ENCODE assay signal across 1 cellular context in the genomic region with DNA sequence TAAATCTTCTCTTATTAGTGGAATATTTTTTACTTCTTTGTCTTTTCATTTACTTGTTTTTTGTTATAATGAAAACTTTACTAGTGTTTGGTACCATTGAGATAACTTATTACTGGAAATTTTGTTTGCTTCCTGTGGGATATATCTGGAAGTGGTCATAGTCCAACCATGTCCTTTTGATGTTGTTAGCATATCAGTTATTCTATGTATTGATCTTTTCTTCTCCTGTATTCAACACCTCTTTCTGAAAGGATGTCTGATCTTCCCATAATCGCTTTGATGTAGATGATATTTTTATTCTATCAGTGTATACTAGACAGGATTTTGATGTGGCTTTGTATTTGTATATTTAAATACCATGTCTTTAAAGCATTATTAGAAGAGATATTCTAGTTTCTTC.
TF ChIP-seq lines count a peak whose summit lies in the region.

No MANE protein-coding gene starts in this region.

TF ChIP-seq in HepG2, 621 proteins besides CTCF, POLR2A, EP300 and RAD21 (continues in another document):
- TF ChIP-seq FOXK1 (CRISPR knock-in tag; IDR thresholded peaks at IDR 0.05; ENCODE audit: borderline replicate concordance, low read depth) (no peak), MIXL1 (CRISPR knock-in tag; IDR thresholded peaks at IDR 0.05) (peak; percentile 73; the same call in 1 of the 2 replicates), TARDBP (CRISPR knock-in tag; IDR thresholded peaks at IDR 0.05) (peak; percentile 38; the same call in 1 of the 2 replicates), CREM (IDR thresholded peaks at IDR 0.05) (peak; percentile 79), CREM (CRISPR knock-in tag; IDR thresholded peaks at IDR 0.05) (no peak), ZSCAN9 (CRISPR knock-in tag; IDR thresholded peaks at IDR 0.05; ENCODE audit: borderline replicate concordance) (peak; percentile 49; the same call in 1 of the 2 replicates), MED1 (CRISPR knock-in tag; IDR thresholded peaks at IDR 0.05) (peak; percentile 47; the same call in 1 of the 2 replicates), BORCS8-MEF2B (CRISPR knock-in tag; IDR thresholded peaks at IDR 0.05) (no peak), ZBTB20 (CRISPR knock-in tag; IDR thresholded peaks at IDR 0.05; ENCODE audit: borderline replicate concordance, low read depth) (no peak), ZNF75D (CRISPR knock-in tag; IDR thresholded peaks at IDR 0.05; ENCODE audit: borderline replicate concordance) (no peak), ZNF768 (CRISPR knock-in tag; IDR thresholded peaks at IDR 0.05) (no peak), SIN3A (IDR thresholded peaks at IDR 0.05; ENCODE audit: borderline replicate concordance, low read depth, low read length) (no peak), IRF2 (CRISPR knock-in tag; IDR thresholded peaks at IDR 0.05) (peak; percentile 66; the same call in 1 of the 2 replicates), NAIF1 (CRISPR knock-in tag; IDR thresholded peaks at IDR 0.05; ENCODE audit: borderline replicate concordance) (no peak), ZFYVE20 (CRISPR knock-in tag; IDR thresholded peaks at IDR 0.05; ENCODE audit: borderline replicate concordance, low read depth) (no peak), ZNF331 (CRISPR knock-in tag; IDR thresholded peaks at IDR 0.05) (0 out of 2 replicates have a peak, but pooled peaks have one; percentile 33), FOXA1 (IDR thresholded peaks at IDR 0.05) (no peak), FOXA1 (CRISPR knock-in tag; IDR thresholded peaks at IDR 0.05) (0 out of 2 replicates have a peak, but pooled peaks have one; percentile 19), ISL2 (CRISPR knock-in tag; IDR thresholded peaks at IDR 0.05) (peak; percentile 91), FOXP1 (IDR thresholded peaks at IDR 0.05) (no peak), FOXP1 (CRISPR knock-in tag; IDR thresholded peaks at IDR 0.05) (peak; percentile 44; the same call in 1 of the 2 replicates), FOXC1 (CRISPR knock-in tag; IDR thresholded peaks at IDR 0.05; ENCODE audit: borderline replicate concordance) (no peak), CBX5 (CRISPR knock-in tag; IDR thresholded peaks at IDR 0.05; ENCODE audit: borderline replicate concordance) (no peak), POGZ (CRISPR knock-in tag; IDR thresholded peaks at IDR 0.05) (peak; percentile 58; the same call in 1 of the 2 replicates), ARNTL (CRISPR knock-in tag; IDR thresholded peaks at IDR 0.05) (no peak), MAFG (CRISPR knock-in tag; IDR thresholded peaks at IDR 0.05) (no peak), RCOR2 (CRISPR knock-in tag; IDR thresholded peaks at IDR 0.05) (peak; percentile 65)
- TF ChIP-seq, protein P1, sequence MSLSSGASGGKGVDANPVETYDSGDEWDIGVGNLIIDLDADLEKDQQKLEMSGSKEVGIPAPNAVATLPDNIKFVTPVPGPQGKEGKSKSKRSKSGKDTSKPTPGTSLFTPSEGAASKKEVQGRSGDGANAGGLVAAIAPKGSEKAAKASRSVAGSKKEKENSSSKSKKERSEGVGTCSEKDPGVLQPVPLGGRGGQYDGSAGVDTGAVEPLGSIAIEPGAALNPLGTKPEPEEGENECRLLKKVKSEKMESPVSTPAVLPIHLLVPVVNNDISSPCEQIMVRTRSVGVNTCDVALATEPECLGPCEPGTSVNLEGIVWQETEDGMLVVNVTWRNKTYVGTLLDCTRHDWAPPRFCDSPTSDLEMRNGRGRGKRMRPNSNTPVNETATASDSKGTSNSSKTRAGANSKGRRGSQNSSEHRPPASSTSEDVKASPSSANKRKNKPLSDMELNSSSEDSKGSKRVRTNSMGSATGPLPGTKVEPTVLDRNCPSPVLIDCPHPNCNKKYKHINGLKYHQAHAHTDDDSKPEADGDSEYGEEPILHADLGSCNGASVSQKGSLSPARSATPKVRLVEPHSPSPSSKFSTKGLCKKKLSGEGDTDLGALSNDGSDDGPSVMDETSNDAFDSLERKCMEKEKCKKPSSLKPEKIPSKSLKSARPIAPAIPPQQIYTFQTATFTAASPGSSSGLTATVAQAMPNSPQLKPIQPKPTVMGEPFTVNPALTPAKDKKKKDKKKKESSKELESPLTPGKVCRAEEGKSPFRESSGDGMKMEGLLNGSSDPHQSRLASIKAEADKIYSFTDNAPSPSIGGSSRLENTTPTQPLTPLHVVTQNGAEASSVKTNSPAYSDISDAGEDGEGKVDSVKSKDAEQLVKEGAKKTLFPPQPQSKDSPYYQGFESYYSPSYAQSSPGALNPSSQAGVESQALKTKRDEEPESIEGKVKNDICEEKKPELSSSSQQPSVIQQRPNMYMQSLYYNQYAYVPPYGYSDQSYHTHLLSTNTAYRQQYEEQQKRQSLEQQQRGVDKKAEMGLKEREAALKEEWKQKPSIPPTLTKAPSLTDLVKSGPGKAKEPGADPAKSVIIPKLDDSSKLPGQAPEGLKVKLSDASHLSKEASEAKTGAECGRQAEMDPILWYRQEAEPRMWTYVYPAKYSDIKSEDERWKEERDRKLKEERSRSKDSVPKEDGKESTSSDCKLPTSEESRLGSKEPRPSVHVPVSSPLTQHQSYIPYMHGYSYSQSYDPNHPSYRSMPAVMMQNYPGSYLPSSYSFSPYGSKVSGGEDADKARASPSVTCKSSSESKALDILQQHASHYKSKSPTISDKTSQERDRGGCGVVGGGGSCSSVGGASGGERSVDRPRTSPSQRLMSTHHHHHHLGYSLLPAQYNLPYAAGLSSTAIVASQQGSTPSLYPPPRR (CRISPR knock-in tag; IDR thresholded peaks at IDR 0.05; ENCODE audit: borderline replicate concordance) = peak; percentile 31; the same call in 1 of the 2 replicates
- TF ChIP-seq, protein P2, sequence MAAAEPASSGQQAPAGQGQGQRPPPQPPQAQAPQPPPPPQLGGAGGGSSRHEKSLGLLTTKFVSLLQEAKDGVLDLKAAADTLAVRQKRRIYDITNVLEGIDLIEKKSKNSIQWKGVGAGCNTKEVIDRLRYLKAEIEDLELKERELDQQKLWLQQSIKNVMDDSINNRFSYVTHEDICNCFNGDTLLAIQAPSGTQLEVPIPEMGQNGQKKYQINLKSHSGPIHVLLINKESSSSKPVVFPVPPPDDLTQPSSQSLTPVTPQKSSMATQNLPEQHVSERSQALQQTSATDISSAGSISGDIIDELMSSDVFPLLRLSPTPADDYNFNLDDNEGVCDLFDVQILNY (CRISPR knock-in tag; conservative IDR thresholded peaks at IDR 0.05) = no peak
- TF ChIP-seq, protein P3, sequence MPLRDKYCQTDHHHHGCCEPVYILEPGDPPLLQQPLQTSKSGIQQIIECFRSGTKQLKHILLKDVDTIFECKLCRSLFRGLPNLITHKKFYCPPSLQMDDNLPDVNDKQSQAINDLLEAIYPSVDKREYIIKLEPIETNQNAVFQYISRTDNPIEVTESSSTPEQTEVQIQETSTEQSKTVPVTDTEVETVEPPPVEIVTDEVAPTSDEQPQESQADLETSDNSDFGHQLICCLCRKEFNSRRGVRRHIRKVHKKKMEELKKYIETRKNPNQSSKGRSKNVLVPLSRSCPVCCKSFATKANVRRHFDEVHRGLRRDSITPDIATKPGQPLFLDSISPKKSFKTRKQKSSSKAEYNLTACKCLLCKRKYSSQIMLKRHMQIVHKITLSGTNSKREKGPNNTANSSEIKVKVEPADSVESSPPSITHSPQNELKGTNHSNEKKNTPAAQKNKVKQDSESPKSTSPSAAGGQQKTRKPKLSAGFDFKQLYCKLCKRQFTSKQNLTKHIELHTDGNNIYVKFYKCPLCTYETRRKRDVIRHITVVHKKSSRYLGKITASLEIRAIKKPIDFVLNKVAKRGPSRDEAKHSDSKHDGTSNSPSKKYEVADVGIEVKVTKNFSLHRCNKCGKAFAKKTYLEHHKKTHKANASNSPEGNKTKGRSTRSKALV (CRISPR knock-in tag; IDR thresholded peaks at IDR 0.05) = no peak
- TF ChIP-seq, protein P4, sequence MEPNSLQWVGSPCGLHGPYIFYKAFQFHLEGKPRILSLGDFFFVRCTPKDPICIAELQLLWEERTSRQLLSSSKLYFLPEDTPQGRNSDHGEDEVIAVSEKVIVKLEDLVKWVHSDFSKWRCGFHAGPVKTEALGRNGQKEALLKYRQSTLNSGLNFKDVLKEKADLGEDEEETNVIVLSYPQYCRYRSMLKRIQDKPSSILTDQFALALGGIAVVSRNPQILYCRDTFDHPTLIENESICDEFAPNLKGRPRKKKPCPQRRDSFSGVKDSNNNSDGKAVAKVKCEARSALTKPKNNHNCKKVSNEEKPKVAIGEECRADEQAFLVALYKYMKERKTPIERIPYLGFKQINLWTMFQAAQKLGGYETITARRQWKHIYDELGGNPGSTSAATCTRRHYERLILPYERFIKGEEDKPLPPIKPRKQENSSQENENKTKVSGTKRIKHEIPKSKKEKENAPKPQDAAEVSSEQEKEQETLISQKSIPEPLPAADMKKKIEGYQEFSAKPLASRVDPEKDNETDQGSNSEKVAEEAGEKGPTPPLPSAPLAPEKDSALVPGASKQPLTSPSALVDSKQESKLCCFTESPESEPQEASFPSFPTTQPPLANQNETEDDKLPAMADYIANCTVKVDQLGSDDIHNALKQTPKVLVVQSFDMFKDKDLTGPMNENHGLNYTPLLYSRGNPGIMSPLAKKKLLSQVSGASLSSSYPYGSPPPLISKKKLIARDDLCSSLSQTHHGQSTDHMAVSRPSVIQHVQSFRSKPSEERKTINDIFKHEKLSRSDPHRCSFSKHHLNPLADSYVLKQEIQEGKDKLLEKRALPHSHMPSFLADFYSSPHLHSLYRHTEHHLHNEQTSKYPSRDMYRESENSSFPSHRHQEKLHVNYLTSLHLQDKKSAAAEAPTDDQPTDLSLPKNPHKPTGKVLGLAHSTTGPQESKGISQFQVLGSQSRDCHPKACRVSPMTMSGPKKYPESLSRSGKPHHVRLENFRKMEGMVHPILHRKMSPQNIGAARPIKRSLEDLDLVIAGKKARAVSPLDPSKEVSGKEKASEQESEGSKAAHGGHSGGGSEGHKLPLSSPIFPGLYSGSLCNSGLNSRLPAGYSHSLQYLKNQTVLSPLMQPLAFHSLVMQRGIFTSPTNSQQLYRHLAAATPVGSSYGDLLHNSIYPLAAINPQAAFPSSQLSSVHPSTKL (CRISPR knock-in tag; IDR thresholded peaks at IDR 0.05) = peak; percentile 88
- TF ChIP-seq, protein P5, sequence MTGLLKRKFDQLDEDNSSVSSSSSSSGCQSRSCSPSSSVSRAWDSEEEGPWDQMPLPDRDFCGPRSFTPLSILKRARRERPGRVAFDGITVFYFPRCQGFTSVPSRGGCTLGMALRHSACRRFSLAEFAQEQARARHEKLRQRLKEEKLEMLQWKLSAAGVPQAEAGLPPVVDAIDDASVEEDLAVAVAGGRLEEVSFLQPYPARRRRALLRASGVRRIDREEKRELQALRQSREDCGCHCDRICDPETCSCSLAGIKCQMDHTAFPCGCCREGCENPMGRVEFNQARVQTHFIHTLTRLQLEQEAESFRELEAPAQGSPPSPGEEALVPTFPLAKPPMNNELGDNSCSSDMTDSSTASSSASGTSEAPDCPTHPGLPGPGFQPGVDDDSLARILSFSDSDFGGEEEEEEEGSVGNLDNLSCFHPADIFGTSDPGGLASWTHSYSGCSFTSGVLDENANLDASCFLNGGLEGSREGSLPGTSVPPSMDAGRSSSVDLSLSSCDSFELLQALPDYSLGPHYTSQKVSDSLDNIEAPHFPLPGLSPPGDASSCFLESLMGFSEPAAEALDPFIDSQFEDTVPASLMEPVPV (CRISPR knock-in tag; IDR thresholded peaks at IDR 0.05) = no peak
- TF ChIP-seq, protein P6, sequence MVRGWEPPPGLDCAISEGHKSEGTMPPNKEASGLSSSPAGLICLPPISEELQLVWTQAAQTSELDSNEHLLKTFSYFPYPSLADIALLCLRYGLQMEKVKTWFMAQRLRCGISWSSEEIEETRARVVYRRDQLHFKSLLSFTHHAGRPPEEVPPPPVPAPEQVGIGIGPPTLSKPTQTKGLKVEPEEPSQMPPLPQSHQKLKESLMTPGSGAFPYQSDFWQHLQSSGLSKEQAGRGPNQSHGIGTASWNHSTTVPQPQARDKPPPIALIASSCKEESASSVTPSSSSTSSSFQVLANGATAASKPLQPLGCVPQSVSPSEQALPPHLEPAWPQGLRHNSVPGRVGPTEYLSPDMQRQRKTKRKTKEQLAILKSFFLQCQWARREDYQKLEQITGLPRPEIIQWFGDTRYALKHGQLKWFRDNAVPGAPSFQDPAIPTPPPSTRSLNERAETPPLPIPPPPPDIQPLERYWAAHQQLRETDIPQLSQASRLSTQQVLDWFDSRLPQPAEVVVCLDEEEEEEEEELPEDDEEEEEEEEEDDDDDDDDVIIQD (CRISPR knock-in tag; IDR thresholded peaks at IDR 0.05; ENCODE audit: low read depth) = peak; percentile 92; the same call in 1 of the 2 replicates
- TF ChIP-seq, protein P7, sequence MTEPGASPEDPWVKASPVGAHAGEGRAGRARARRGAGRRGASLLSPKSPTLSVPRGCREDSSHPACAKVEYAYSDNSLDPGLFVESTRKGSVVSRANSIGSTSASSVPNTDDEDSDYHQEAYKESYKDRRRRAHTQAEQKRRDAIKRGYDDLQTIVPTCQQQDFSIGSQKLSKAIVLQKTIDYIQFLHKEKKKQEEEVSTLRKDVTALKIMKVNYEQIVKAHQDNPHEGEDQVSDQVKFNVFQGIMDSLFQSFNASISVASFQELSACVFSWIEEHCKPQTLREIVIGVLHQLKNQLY (CRISPR knock-in tag; IDR thresholded peaks at IDR 0.05) = peak; percentile 31; the same call in 1 of the 2 replicates
- TF ChIP-seq, protein P8, sequence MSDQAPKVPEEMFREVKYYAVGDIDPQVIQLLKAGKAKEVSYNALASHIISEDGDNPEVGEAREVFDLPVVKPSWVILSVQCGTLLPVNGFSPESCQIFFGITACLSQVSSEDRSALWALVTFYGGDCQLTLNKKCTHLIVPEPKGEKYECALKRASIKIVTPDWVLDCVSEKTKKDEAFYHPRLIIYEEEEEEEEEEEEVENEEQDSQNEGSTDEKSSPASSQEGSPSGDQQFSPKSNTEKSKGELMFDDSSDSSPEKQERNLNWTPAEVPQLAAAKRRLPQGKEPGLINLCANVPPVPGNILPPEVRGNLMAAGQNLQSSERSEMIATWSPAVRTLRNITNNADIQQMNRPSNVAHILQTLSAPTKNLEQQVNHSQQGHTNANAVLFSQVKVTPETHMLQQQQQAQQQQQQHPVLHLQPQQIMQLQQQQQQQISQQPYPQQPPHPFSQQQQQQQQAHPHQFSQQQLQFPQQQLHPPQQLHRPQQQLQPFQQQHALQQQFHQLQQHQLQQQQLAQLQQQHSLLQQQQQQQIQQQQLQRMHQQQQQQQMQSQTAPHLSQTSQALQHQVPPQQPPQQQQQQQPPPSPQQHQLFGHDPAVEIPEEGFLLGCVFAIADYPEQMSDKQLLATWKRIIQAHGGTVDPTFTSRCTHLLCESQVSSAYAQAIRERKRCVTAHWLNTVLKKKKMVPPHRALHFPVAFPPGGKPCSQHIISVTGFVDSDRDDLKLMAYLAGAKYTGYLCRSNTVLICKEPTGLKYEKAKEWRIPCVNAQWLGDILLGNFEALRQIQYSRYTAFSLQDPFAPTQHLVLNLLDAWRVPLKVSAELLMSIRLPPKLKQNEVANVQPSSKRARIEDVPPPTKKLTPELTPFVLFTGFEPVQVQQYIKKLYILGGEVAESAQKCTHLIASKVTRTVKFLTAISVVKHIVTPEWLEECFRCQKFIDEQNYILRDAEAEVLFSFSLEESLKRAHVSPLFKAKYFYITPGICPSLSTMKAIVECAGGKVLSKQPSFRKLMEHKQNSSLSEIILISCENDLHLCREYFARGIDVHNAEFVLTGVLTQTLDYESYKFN (CRISPR knock-in tag; conservative IDR thresholded peaks at IDR 0.05) = peak; percentile 91
- TF ChIP-seq, protein P9, sequence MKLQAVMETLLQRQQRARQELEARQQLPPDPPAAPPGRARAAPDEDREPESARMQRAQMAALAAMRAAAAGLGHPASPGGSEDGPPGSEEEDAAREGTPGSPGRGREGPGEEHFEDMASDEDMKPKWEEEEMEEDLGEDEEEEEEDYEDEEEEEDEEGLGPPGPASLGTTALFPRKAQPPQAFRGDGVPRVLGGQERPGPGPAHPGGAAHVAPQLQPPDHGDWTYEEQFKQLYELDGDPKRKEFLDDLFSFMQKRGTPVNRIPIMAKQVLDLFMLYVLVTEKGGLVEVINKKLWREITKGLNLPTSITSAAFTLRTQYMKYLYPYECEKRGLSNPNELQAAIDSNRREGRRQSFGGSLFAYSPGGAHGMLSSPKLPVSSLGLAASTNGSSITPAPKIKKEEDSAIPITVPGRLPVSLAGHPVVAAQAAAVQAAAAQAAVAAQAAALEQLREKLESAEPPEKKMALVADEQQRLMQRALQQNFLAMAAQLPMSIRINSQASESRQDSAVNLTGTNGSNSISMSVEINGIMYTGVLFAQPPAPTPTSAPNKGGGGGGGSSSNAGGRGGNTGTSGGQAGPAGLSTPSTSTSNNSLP (IDR thresholded peaks at IDR 0.05; ENCODE audit: low read depth, low read length) = peak; percentile 92
